1 cellular context compared by ENCODE assay signal in the genomic region with DNA sequence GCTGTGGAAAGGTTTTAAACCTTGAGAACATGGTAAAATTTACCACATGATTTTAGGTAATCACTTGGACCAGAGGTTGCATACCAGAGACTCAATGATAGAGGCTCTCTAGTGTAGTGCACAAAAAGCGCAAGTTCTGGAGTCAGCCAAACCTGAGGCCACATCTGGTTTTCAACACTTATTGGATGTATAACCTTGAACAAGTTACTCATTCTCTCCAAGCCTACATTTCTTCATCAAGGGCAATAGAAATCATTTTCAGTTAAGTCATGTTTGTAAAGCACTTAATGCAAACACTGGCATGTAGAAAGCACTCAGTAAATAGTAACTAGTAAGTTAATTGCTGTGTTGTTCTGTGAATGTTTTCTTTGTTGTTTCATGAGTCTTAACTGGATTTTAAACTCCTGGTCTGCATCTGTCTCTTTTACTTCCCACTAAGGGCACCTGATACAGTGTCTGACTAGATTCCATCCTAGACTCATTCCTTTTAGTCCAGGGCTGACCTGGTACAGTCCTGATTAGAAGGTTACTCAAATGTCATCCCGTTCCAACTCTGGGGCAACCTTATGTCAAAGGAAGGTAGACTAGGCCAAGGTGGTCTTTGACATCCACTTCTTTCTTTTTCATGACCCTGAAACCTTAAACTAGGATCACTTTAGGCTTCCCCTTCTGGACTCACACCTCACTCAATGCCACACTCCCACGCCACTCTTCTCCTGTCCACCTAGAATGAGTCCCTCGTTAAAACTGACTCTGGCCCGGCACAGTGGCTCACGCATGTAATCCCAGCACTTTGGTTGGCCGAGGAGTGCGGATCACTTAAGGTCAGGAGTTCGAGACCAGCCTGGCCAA.
TF ChIP-seq lines count a peak whose summit lies in the region.

No MANE protein-coding gene starts in this region.

TF ChIP-seq in liver, 16 proteins besides CTCF, POLR2A, EP300 and RAD21 (continued from another document):
- TF ChIP-seq, protein P1, sequence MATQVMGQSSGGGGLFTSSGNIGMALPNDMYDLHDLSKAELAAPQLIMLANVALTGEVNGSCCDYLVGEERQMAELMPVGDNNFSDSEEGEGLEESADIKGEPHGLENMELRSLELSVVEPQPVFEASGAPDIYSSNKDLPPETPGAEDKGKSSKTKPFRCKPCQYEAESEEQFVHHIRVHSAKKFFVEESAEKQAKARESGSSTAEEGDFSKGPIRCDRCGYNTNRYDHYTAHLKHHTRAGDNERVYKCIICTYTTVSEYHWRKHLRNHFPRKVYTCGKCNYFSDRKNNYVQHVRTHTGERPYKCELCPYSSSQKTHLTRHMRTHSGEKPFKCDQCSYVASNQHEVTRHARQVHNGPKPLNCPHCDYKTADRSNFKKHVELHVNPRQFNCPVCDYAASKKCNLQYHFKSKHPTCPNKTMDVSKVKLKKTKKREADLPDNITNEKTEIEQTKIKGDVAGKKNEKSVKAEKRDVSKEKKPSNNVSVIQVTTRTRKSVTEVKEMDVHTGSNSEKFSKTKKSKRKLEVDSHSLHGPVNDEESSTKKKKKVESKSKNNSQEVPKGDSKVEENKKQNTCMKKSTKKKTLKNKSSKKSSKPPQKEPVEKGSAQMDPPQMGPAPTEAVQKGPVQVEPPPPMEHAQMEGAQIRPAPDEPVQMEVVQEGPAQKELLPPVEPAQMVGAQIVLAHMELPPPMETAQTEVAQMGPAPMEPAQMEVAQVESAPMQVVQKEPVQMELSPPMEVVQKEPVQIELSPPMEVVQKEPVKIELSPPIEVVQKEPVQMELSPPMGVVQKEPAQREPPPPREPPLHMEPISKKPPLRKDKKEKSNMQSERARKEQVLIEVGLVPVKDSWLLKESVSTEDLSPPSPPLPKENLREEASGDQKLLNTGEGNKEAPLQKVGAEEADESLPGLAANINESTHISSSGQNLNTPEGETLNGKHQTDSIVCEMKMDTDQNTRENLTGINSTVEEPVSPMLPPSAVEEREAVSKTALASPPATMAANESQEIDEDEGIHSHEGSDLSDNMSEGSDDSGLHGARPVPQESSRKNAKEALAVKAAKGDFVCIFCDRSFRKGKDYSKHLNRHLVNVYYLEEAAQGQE (IDR thresholded peaks at IDR 0.05) = no peak
